In the genomic region with DNA sequence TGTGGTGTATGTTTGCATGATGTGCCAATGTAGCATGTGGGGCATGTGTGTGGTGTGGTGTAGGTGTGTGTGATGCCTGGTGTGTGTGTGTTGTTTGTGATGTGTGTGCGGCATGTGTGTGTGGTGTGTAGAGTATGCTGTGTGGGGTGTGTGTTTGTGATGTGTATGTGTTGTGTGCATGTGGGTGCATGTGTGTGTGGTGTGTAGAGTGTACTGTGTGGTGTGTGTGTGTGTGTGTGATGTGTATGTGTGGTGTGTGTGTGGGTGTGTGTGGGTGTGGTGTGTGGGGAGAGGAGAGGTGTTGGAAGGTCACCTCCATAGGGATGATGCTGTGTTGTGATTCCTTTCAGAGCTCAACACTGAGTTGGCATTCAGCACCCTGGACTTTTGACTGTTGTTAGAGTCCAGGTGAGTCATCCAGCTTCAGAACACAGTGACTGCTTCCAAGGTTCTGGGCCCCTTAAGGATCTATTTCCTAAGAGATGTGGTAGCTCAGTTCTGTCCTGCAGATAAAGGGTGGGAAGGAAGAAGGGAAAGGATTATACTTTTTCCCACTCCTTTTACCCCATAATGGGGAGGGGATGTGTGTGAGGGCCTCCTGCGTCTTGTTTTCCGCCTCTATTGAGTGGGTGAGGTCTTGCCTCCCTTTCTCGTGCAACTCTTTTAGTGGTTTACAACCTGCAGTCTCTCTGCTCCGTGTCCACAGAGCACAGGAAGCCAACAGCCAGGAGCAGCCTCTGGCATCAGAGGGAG, we compare ENCODE assay signal across 2 cellular contexts.
A peak's percentile ranks its signal among the peaks of the same experiment; 100 is the strongest.
TF ChIP-seq lines count a peak whose summit lies in the region.

No MANE protein-coding gene starts in this region.

TF ChIP-seq in HEK293, 187 proteins besides CTCF, POLR2A, EP300 and RAD21 (continues in another document):
- TF ChIP-seq KLF7 (tag by site-specific recombination; IDR thresholded peaks at IDR 0.05; ENCODE audit: borderline replicate concordance) = no peak
- no peak for TF ChIP-seq ZNF174 (tag by site-specific recombination; IDR thresholded peaks at IDR 0.05)
- no peak for TF ChIP-seq ZNF280D (tag by site-specific recombination; IDR thresholded peaks at IDR 0.05)
- no peak for TF ChIP-seq SP3 (tag by site-specific recombination; IDR thresholded peaks at IDR 0.05)
- TF ChIP-seq YY2 (tag by site-specific recombination; IDR thresholded peaks at IDR 0.05) = no peak; the same call in 1 of the 2 replicates
- TF ChIP-seq ZNF214 (tag by site-specific recombination; IDR thresholded peaks at IDR 0.05; ENCODE audit: borderline replicate concordance) = no peak; the same call in 1 of the 2 replicates
- TF ChIP-seq ZNF623 (tag by site-specific recombination; IDR thresholded peaks at IDR 0.05) = no peak
- no peak for TF ChIP-seq ZNF561 (tag by site-specific recombination; IDR thresholded peaks at IDR 0.05; ENCODE audit: borderline replicate concordance)
- TF ChIP-seq ZFHX2 (tag by site-specific recombination; conservative IDR thresholded peaks at IDR 0.05) = peak; percentile 100
- TF ChIP-seq ZBTB10 (tag by site-specific recombination; IDR thresholded peaks at IDR 0.05) = no peak
- TF ChIP-seq OVOL3 (tag by site-specific recombination; IDR thresholded peaks at IDR 0.05) = no peak; the same call in 1 of the 2 replicates
- no peak for TF ChIP-seq ZNF777 (tag by site-specific recombination; IDR thresholded peaks at IDR 0.05; ENCODE audit: borderline replicate concordance)
- TF ChIP-seq ZNF555 (tag by site-specific recombination; conservative IDR thresholded peaks at IDR 0.05) = no peak
- TF ChIP-seq TRIM28 (IDR thresholded peaks at IDR 0.05; ENCODE audit: borderline replicate concordance, low read length) = no peak
- TF ChIP-seq ZNF10 (tag by site-specific recombination; IDR thresholded peaks at IDR 0.05) = no peak
- no peak for TF ChIP-seq ZNF366 (tag by site-specific recombination; conservative IDR thresholded peaks at IDR 0.05)
- TF ChIP-seq SP2 (tag by site-specific recombination; IDR thresholded peaks at IDR 0.05) = no peak
- TF ChIP-seq ZNF23 (tag by site-specific recombination; IDR thresholded peaks at IDR 0.05; ENCODE audit: borderline replicate concordance) = no peak
- TF ChIP-seq ZSCAN16 (tag by site-specific recombination; IDR thresholded peaks at IDR 0.05) = no peak; the same call in 1 of the 2 replicates
- no peak for TF ChIP-seq ZNF169 (tag by site-specific recombination; IDR thresholded peaks at IDR 0.05)
- no peak for TF ChIP-seq ZNF571 (tag by site-specific recombination; IDR thresholded peaks at IDR 0.05)
- no peak for TF ChIP-seq KLF10 (tag by site-specific recombination; IDR thresholded peaks at IDR 0.05)
- TF ChIP-seq SP7 (tag by site-specific recombination; IDR thresholded peaks at IDR 0.05) = no peak
- no peak for TF ChIP-seq ZNF394 (tag by site-specific recombination; IDR thresholded peaks at IDR 0.05; ENCODE audit: borderline replicate concordance)
- TF ChIP-seq HIC1 (tag by site-specific recombination; IDR thresholded peaks at IDR 0.05) = no peak; the same call in 1 of the 2 replicates

TF ChIP-seq in K562, 482 proteins besides CTCF, POLR2A, EP300 and RAD21:
- TF ChIP-seq ZSCAN29 (IDR thresholded peaks at IDR 0.05) = no peak
- peak; percentile 48; the same call in 1 of the 2 replicates for TF ChIP-seq ZBTB26 (CRISPR knock-in tag; IDR thresholded peaks at IDR 0.05)
- TF ChIP-seq, protein P1, sequence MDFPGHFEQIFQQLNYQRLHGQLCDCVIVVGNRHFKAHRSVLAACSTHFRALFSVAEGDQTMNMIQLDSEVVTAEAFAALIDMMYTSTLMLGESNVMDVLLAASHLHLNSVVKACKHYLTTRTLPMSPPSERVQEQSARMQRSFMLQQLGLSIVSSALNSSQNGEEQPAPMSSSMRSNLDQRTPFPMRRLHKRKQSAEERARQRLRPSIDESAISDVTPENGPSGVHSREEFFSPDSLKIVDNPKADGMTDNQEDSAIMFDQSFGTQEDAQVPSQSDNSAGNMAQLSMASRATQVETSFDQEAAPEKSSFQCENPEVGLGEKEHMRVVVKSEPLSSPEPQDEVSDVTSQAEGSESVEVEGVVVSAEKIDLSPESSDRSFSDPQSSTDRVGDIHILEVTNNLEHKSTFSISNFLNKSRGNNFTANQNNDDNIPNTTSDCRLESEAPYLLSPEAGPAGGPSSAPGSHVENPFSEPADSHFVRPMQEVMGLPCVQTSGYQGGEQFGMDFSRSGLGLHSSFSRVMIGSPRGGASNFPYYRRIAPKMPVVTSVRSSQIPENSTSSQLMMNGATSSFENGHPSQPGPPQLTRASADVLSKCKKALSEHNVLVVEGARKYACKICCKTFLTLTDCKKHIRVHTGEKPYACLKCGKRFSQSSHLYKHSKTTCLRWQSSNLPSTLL (IDR thresholded peaks at IDR 0.05) = 0 out of 2 replicates have a peak, but pooled peaks have one; percentile 27
- no peak for TF ChIP-seq RFX1 (IDR thresholded peaks at IDR 0.05)
- peak; percentile 32 for TF ChIP-seq EGR1 (conservative IDR thresholded peaks at IDR 0.05)
- TF ChIP-seq, protein P2, sequence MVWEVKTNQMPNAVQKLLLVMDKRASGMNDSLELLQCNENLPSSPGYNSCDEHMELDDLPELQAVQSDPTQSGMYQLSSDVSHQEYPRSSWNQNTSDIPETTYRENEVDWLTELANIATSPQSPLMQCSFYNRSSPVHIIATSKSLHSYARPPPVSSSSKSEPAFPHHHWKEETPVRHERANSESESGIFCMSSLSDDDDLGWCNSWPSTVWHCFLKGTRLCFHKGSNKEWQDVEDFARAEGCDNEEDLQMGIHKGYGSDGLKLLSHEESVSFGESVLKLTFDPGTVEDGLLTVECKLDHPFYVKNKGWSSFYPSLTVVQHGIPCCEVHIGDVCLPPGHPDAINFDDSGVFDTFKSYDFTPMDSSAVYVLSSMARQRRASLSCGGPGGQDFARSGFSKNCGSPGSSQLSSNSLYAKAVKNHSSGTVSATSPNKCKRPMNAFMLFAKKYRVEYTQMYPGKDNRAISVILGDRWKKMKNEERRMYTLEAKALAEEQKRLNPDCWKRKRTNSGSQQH (CRISPR knock-in tag; IDR thresholded peaks at IDR 0.05) = peak; percentile 10
